27 cellular contexts compared by ENCODE assay signal in genomic region chr4:106694232-106694631, GRCh38.
DNase-seq lines count a peak whose midpoint lies in the region; ATAC-seq and TF ChIP-seq lines count a peak whose summit lies in the region.
"Had no signal": no experiment of that assay in that cellular context is flagged by ENCODE, and none has a peak within 500 bp of the region (broad histone marks: within the 10 kb centered on the region; RNA-seq: fewer than 3 reads in every experiment).

No MANE protein-coding gene starts in this region.

- H3K36me3 Mint-ChIP-seq in progenitor cell of endocrine pancreas (ENCODE audit: insufficient read depth) = no peaks in the 10 kb centered on the region
- H3K36me3 Mint-ChIP-seq: activated naive CD4-positive, alpha-beta T cell treated with anti-CD3 and anti-CD28 coated beads, Interleukin-2, amount 50 U/mL, for 72 hours; type B pancreatic cell had no signal

- no peaks in the 10 kb centered on the region for H3K36me3 ChIP-seq in RWPE2 (ENCODE audit: low read depth)
- H3K36me3 ChIP-seq: heart right ventricle, Peyer's patch, WERI-Rb-1 had no signal

- H3K27ac Mint-ChIP-seq in progenitor cell of endocrine pancreas = no peak overlapping the region
- H3K27ac Mint-ChIP-seq: activated CD4-positive, alpha-beta T cell treated with anti-CD3 and anti-CD28 coated beads, Interleukin-2, amount 10 ng/mL, durations not matched to agents 7 days and 5 days; activated naive CD4-positive, alpha-beta T cell treated with anti-CD3 and anti-CD28 coated beads, Interleukin-2, amount 50 U/mL, for 72 hours; B cell; T-helper 17 cell; type B pancreatic cell had no signal

- H3K9me3 Mint-ChIP-seq in progenitor cell of endocrine pancreas (ENCODE audit: low read depth) = peaks cover 2% of the 10 kb centered on the region

- H3K9me3 ChIP-seq in RWPE2 (ENCODE audit: severe bottlenecking) = no peaks in the 10 kb centered on the region
- H3K9me3 ChIP-seq: A549, Caco-2, Peyer's patch had no signal

- peak; percentile 60 for ATAC-seq in RWPE2 (ENCODE audit: low read depth)
- ATAC-seq in GM18870 (IDR thresholded peaks at IDR 0.05; ENCODE audit: unreplicated experiment) = no peak
- ATAC-seq in HG03025 (IDR thresholded peaks at IDR 0.05; ENCODE audit: low FRiP score, unreplicated experiment) = no peak
- ATAC-seq: A549; activated naive CD4-positive, alpha-beta T cell treated with anti-CD3 and anti-CD28 coated beads, Interleukin-2, amount 50 U/mL, for 72 hours; heart right ventricle; left colon; T-helper 17 cell had no signal

- peak overlapping the region; percentile 35; the same call in 1 of the 2 replicates for H3K27ac ChIP-seq in HL-60 (replicated peaks)
- H3K27ac ChIP-seq in RWPE2 (ENCODE audit: poor library complexity, severe bottlenecking) = peak overlapping the region; percentile 26
- peak overlapping the region; percentile 37 for H3K27ac ChIP-seq in epithelial cell of prostate
- H3K27ac ChIP-seq: A549, heart right ventricle, Peyer's patch, WERI-Rb-1 had no signal

- no peaks in the 10 kb centered on the region for H3K4me1 ChIP-seq in RWPE2 (ENCODE audit: insufficient read depth, poor library complexity, severe bottlenecking)
- H3K4me1 ChIP-seq: A549, Caco-2, Peyer's patch had no signal

- no peak overlapping the region for H3K4me3 Mint-ChIP-seq in progenitor cell of endocrine pancreas (ENCODE audit: low read depth)
- H3K4me3 Mint-ChIP-seq: activated CD4-positive, alpha-beta T cell treated with anti-CD3 and anti-CD28 coated beads, Interleukin-2, amount 10 ng/mL, durations not matched to agents 7 days and 5 days; B cell; T-helper 17 cell; type B pancreatic cell had no signal

- no peaks in the 10 kb centered on the region for H3K4me1 Mint-ChIP-seq in progenitor cell of endocrine pancreas (ENCODE audit: low read depth)
- H3K4me1 Mint-ChIP-seq: B cell, T-helper 17 cell had no signal

- no peaks in the 10 kb centered on the region for H3K27me3 ChIP-seq in HL-60 (ENCODE audit: insufficient read depth, poor library complexity, severe bottlenecking)
- no peaks in the 10 kb centered on the region for H3K27me3 ChIP-seq in RWPE2 (ENCODE audit: insufficient read depth, poor library complexity, severe bottlenecking)
- H3K27me3 ChIP-seq: heart right ventricle, Peyer's patch had no signal

- H3K27me3 Mint-ChIP-seq in progenitor cell of endocrine pancreas = no peaks in the 10 kb centered on the region
- H3K27me3 Mint-ChIP-seq: activated CD4-positive, alpha-beta T cell treated with anti-CD3 and anti-CD28 coated beads, Interleukin-2, amount 10 ng/mL, durations not matched to agents 7 days and 5 days; B cell; T-helper 17 cell; type B pancreatic cell had no signal

- no peak for TF ChIP-seq CTCF in HL-60 (IDR thresholded peaks at IDR 0.05; ENCODE audit: insufficient read depth, low read length)
- no peak for TF ChIP-seq CTCF in RWPE2 (IDR thresholded peaks at IDR 0.05; ENCODE audit: poor library complexity, severe bottlenecking)
- no peak for TF ChIP-seq CTCF in progenitor cell of endocrine pancreas (IDR thresholded peaks at IDR 0.05; ENCODE audit: unreplicated experiment)

- peak; percentile 16 for DNase-seq in Ammon's horn (ENCODE audit: low spot score)
- peak; percentile 62 for DNase-seq in HL-60 (ENCODE audit: low read depth in 1 of 2, low spot score in 1 of 2)
- DNase-seq in RWPE2 (ENCODE audit: low spot score) = no peak
- DNase-seq in epithelial cell of prostate (ENCODE audit: low read depth, low spot score) = peak; percentile 43
- DNase-seq in progenitor cell of endocrine pancreas (ENCODE audit: low spot score, unreplicated experiment) = no peak
- DNase-seq in iPS-NIHi7 (ENCODE audit: extremely low spot score) = no peak
- DNase-seq: activated CD4-positive, alpha-beta T cell treated with anti-CD3 and anti-CD28 coated beads, Interleukin-2, amount 10 ng/mL, durations not matched to agents 7 days and 5 days; activated CD8-positive, alpha-beta memory T cell treated with anti-CD3 and anti-CD28 coated beads, Interleukin-2, amount 50 U/mL, for 4 hours; Caco-2; DMS79; heart right ventricle; left colon; mesendoderm; NCI-H1417; NCI-H446; occipital lobe; Peyer's patch; small intestine; stimulated activated CD4-positive, alpha-beta T cell treated with anti-CD3 and anti-CD28 coated beads, Interleukin-1b, Interleukin-23, amount 100 ng/mL, for 48 hours; T-helper 17 cell; WERI-Rb-1 had no signal

- H3K4me3 ChIP-seq in HL-60 (replicated peaks; ENCODE audit: insufficient read depth, low read length) (no peak overlapping the region), RWPE2 (ENCODE audit: severe bottlenecking) (no peak overlapping the region)
- H3K4me3 ChIP-seq: A549, heart right ventricle, Peyer's patch had no signal

Comparison
In these comparisons a context has a peak if more than half of its experiments do, and no peak if none do; other contexts are left out.
1. DNase-seq: peak in Ammon's horn (single experiment), HL-60 (2 of 2) and epithelial cell of prostate (single experiment); none in RWPE2 (single experiment), progenitor cell of endocrine pancreas (single experiment) and iPS-NIHi7 (single experiment).
2. Peak in every context shown above with its lines, with median percentiles within 50 percentile points of each other: H3K27ac ChIP-seq.